8 cellular contexts compared by ENCODE assay signal in genomic region chr2:85326946-85327756, GRCh38. TPM values are rescaled to one million over a fixed set of nuclear protein-coding genes. Genes with fewer than 3 reads are reported as not detected.
A peak's percentile ranks its signal among the peaks of the same experiment; 100 is the strongest.
DNase-seq lines count a peak whose midpoint lies in the region; ATAC-seq and TF ChIP-seq lines count a peak whose summit lies in the region.

No MANE protein-coding gene starts in this region.

- peaks cover 58% of the 10 kb centered on the region for H3K36me3 Mint-ChIP-seq in activated naive CD8-positive, alpha-beta T cell treated with anti-CD3 and anti-CD28 coated beads for 36 hours

- H3K9me3 ChIP-seq in right atrium auricular region = no peaks in the 10 kb centered on the region

- peak overlapping the region; percentile 94 for H3K4me3 Mint-ChIP-seq in activated naive CD8-positive, alpha-beta T cell treated with anti-CD3 and anti-CD28 coated beads for 36 hours

- H3K9me3 Mint-ChIP-seq in activated naive CD8-positive, alpha-beta T cell treated with anti-CD3 and anti-CD28 coated beads for 36 hours = no peaks in the 10 kb centered on the region

- CTCF ChIA-PET in RWPE1 (lab: Yijun Ruan, JAX) = interaction anchor here (2.4 kb wide), 1 partner anchor 225 kb away, joined by 5 read pairs; no protein-coding TSS in a partner anchor

- peaks cover 36% of the 10 kb centered on the region for H3K4me1 Mint-ChIP-seq in activated naive CD8-positive, alpha-beta T cell treated with anti-CD3 and anti-CD28 coated beads for 36 hours

- H3K4me1 ChIP-seq in right atrium auricular region = peaks cover 0 to 45% of the 10 kb centered on the region in 2 donors

- peak overlapping the region; percentile 83 to 86 for H3K4me3 ChIP-seq in right atrium auricular region

- H3K27ac Mint-ChIP-seq in activated naive CD8-positive, alpha-beta T cell treated with anti-CD3 and anti-CD28 coated beads for 36 hours = peak overlapping the region; percentile 99

- peak overlapping the region; percentile 89 for H3K27ac ChIP-seq in RWPE1
- H3K27ac ChIP-seq in right atrium auricular region = peak overlapping the region; percentile 96 to 97

- intact Hi-C loops in sciatic nerve (cut with DNase I) = no loop called here

- TF ChIP-seq CTCF in RWPE1 (conservative IDR thresholded peaks at IDR 0.05; ENCODE audit: low read depth) = no peak
- TF ChIP-seq CTCF in right atrium auricular region (IDR thresholded peaks at IDR 0.05) = no peak

- peak; percentile 43 for ATAC-seq in HG02943 (IDR thresholded peaks at IDR 0.05; ENCODE audit: low read depth, unreplicated experiment)
- ATAC-seq in sciatic nerve = peak; percentile 51
- ATAC-seq in HG03521 (IDR thresholded peaks at IDR 0.05; ENCODE audit: unreplicated experiment) = no peak

- DNase-seq in DMS 273 (lab: John Stamatoyannopoulos, UW; ENCODE audit: unreplicated experiment) (peak; percentile 67), DMS 273 treated with DMSO at 0.1 percent for 48 hours (lab: John Stamatoyannopoulos, UW) (no peak), RWPE1 (ENCODE audit: low spot score) (peak; percentile 11), right atrium auricular region (ENCODE audit: low spot score) (no peak), sciatic nerve (ENCODE audit: low spot score) (peak; percentile 75)
- peak; percentile 56 for DNase-seq in activated naive CD8-positive, alpha-beta T cell treated with anti-CD3 and anti-CD28 coated beads for 36 hours

- no peaks in the 10 kb centered on the region for H3K27me3 Mint-ChIP-seq in activated naive CD8-positive, alpha-beta T cell treated with anti-CD3 and anti-CD28 coated beads for 36 hours

- H3K36me3 ChIP-seq in right atrium auricular region = peaks cover 25% of the 10 kb centered on the region

- POLR2A ChIA-PET in RWPE1 (lab: Yijun Ruan, JAX; ENCODE audit: low non-redundant PET) = interaction anchor here (0.6 to 1.0 kb wide), 7 partner anchors 15 to 237 kb away, joined by 3 to 8 read pairs (median 3); partner anchors contain the start of genes ELMOD3 and RETSAT

- H3K27me3 ChIP-seq in right atrium auricular region = no peaks in the 10 kb centered on the region

RNA-seq across cellular contexts. Expression of gene TGOLN2, which starts 0.6 kb away (rescaled TPM):
- 10 to 100 TPM; 74.9 to 77.2 TPM for total RNA-seq in activated naive CD8-positive, alpha-beta T cell treated with anti-CD3 and anti-CD28 coated beads for 36 hours
- total RNA-seq in right atrium auricular region (10 to 100 TPM; 89.3 to 99.5 TPM), sciatic nerve (109 TPM)

RNA-seq across cellular contexts. Expression of gene RETSAT, which starts 27.2 kb away (rescaled TPM):
- 10 to 100 TPM; 21.5 to 23.3 TPM for total RNA-seq in activated naive CD8-positive, alpha-beta T cell treated with anti-CD3 and anti-CD28 coated beads for 36 hours
- 10 to 100 TPM; 34.2 to 40.8 TPM for total RNA-seq in right atrium auricular region
- 42.8 TPM for total RNA-seq in sciatic nerve

RNA-seq across cellular contexts. Expression of gene ELMOD3, which starts 27.4 kb away (rescaled TPM):
- total RNA-seq in activated naive CD8-positive, alpha-beta T cell treated with anti-CD3 and anti-CD28 coated beads for 36 hours = 10 to 100 TPM in 1 of 2 experiments, 1 to 10 TPM in 1; 9.8 to 11.3 TPM
- total RNA-seq in right atrium auricular region (10 to 100 TPM in 1 of 2 donors, 1 to 10 TPM in 1; 8.4 to 11.1 TPM), sciatic nerve (29.6 TPM)

Comparison
In these comparisons a context has a peak if more than half of its experiments do, and no peak if none do; other contexts are left out.
1. DNase-seq: peak in DMS 273 (single experiment), RWPE1 (single experiment), activated naive CD8-positive, alpha-beta T cell treated with anti-CD3 and anti-CD28 coated beads for 36 hours (single experiment) and sciatic nerve (single experiment); none in DMS 273 treated with DMSO at 0.1 percent for 48 hours (single experiment) and right atrium auricular region (single experiment).